14 cellular contexts compared by ENCODE assay signal in the genomic region with DNA sequence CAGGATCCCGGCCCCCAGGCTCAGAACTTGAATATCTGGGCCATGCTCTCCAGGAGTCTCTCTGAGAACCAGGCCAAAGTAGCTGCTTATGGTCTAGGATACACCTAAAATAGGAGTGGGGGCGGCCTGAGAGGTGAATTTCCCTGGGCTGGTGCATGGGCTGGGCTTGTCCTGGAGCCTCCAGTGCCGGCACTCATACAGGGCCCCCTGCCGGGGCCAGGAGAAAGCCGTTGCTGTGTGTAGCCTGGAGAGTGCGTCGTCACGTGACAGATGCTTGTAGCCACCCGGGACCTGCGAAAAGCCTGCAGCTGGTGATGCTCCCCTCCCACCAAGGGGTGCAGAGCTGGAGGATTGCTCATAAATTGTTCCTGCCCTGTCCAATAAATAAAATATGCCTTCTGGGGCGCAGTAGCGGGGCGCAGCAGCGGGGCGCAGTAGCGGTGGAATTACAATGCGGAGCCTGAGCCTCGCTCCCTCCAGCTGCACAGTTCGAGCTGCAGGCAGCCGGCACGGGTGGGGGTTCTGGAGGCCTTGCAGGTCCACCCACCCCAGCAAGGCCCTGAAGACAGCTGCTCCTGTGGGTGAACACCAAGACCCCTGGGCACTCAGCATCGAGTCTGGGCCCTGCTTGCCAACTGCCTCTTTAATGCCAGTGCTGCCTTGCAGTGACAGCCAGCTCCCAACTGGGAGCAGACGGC.
DNase-seq lines count a peak whose midpoint lies in the region; ATAC-seq, FAIRE-seq and TF ChIP-seq lines count a peak whose summit lies in the region.
"Had no signal": no experiment of that assay in that cellular context is flagged by ENCODE, and none has a peak within 500 bp of the region (broad histone marks: within the 10 kb centered on the region; RNA-seq: fewer than 3 reads in every experiment).

No MANE protein-coding gene starts in this region.

- no peaks in the 10 kb centered on the region for H3K27me3 ChIP-seq in right atrium auricular region
- peaks cover 15 to 37% of the 10 kb centered on the region in 2 experiments for H3K27me3 ChIP-seq in HepG2 (ENCODE audit: control insufficient read depth in 1 of 2, insufficient read depth in 2 of 2, low read length in 2 of 2)
- no peaks in the 10 kb centered on the region for H3K27me3 ChIP-seq in CD4-positive, alpha-beta memory T cell (ENCODE audit: insufficient read depth, low read length)

- H3K27ac ChIP-seq in right atrium auricular region (no peak overlapping the region), HepG2 (ENCODE audit: extremely low read length, insufficient read depth, low read length) (no peak overlapping the region), temporal lobe (ENCODE audit: low read depth, low read length) (peak overlapping the region; percentile 27), coronary artery (no peak overlapping the region)
- H3K27ac ChIP-seq in CD4-positive, alpha-beta memory T cell (ENCODE audit: low read depth, low read length), result no peak overlapping the region

- H4K20me1 ChIP-seq in HepG2 (ENCODE audit: insufficient read depth, low read length), result no peaks in the 10 kb centered on the region; the same call in 1 of the 2 replicates

- WGBS in HepG2 (ENCODE audit: low lambda C conversion rate), result 45% methylated on average over 20 of the region's 23 CpGs

- H3K27ac Mint-ChIP-seq in CD4-positive, alpha-beta memory T cell, result no peak overlapping the region
- H3K27ac Mint-ChIP-seq: activated naive CD4-positive, alpha-beta T cell treated with anti-CD3 and anti-CD28 coated beads, Interleukin-2, amount 50 U/mL, for 72 hours; stimulated activated naive B cell treated with anti-CD40 and anti-IgM and Interleukin-4, amounts not matched to agents 10 μg/mL and 1 μg/mL and 100 μg/mL, for 72 hours had no signal

- peaks cover 0 to 8% (median 5%) of the 10 kb centered on the region in 8 donors for H3K9me3 Mint-ChIP-seq in CD4-positive, alpha-beta memory T cell

- peak; percentile 59 for ATAC-seq in Right ventricle myocardium inferior
- ATAC-seq in HepG2, result peak; percentile 77
- no peak for ATAC-seq in HG03457 (IDR thresholded peaks at IDR 0.05; ENCODE audit: unreplicated experiment)
- ATAC-seq: activated naive CD4-positive, alpha-beta T cell treated with anti-CD3 and anti-CD28 coated beads, Interleukin-2, amount 50 U/mL, for 72 hours; stimulated activated naive B cell treated with anti-CD40 and anti-IgM and Interleukin-4, amounts not matched to agents 10 μg/mL and 1 μg/mL and 100 μg/mL, for 72 hours had no signal

- no peaks in the 10 kb centered on the region for H3K27me3 Mint-ChIP-seq in CD4-positive, alpha-beta memory T cell

- TF ChIP-seq RAD21 in HepG2 (CRISPR knock-in tag; IDR thresholded peaks at IDR 0.05), result no peak

- no peak for TF ChIP-seq EP300 in HepG2 (IDR thresholded peaks at IDR 0.05; ENCODE audit: low read depth in 2 of 2, low read length in 2 of 2)
- TF ChIP-seq EP300 in HepG2 (CRISPR knock-in tag; IDR thresholded peaks at IDR 0.05; ENCODE audit: borderline replicate concordance), result no peak

- TF ChIP-seq POLR2A in HepG2 (IDR thresholded peaks at IDR 0.05; ENCODE audit: insufficient read depth in 1 of 2, low read depth in 2 of 2, low read length in 2 of 2), result no peak

- H3K9me3 ChIP-seq in right atrium auricular region (no peaks in the 10 kb centered on the region), HepG2 (ENCODE audit: low read length) (no peaks in the 10 kb centered on the region)
- H3K9me3 ChIP-seq in CD4-positive, alpha-beta memory T cell (ENCODE audit: control insufficient read depth in 1 of 2, low read length in 2 of 2), result no peaks in the 10 kb centered on the region

- no peak overlapping the region for H3K9ac ChIP-seq in HepG2 (ENCODE audit: insufficient read depth, low read depth, low read length)

- POLR2A ChIA-PET in HepG2 (lab: Yijun Ruan, JAX), result no interaction called here
- POLR2A ChIA-PET in CD4-positive, alpha-beta memory T cell (lab: Charles Lee; ENCODE audit: partially characterized antibody), result no interaction called here

- H3K36me3 ChIP-seq in right atrium auricular region, result no peaks in the 10 kb centered on the region
- H3K36me3 ChIP-seq in HepG2 (replicated peaks in 1 of 2; ENCODE audit: control insufficient read depth in 1 of 2, insufficient read depth in 2 of 2, low read length in 2 of 2), result no peaks in the 10 kb centered on the region
- H3K36me3 ChIP-seq in CD4-positive, alpha-beta memory T cell (ENCODE audit: insufficient read depth, low read length), result no peaks in the 10 kb centered on the region

- no peaks in the 10 kb centered on the region for H3K79me2 ChIP-seq in HepG2 (ENCODE audit: insufficient read depth, low read length)

- H3K4me3 ChIP-seq in right atrium auricular region (no peak overlapping the region), HepG2 (replicated peaks in 1 of 3; ENCODE audit: insufficient read depth in 1 of 3, low read depth in 2 of 3, low read length in 3 of 3) (no peak overlapping the region), coronary artery (no peak overlapping the region)
- no peak overlapping the region for H3K4me3 ChIP-seq in CD4-positive, alpha-beta memory T cell (ENCODE audit: low read length in 2 of 2)

- intact Hi-C loops in Right ventricle myocardium inferior (cut with DNase I), result no loop called here
- intact Hi-C loops in HepG2 (cut with micrococcal nuclease; ENCODE audit: unreplicated experiment), result no loop called here
- intact Hi-C loops in CD4-positive, alpha-beta memory T cell (cut with micrococcal nuclease), result no loop called here

- TF ChIP-seq CTCF in right atrium auricular region (IDR thresholded peaks at IDR 0.05), result no peak
- TF ChIP-seq CTCF in HepG2 (CRISPR knock-in tag; IDR thresholded peaks at IDR 0.05), result 0 out of 2 replicates have a peak, but pooled peaks have one; percentile 17
- no peak for TF ChIP-seq CTCF in coronary artery (IDR thresholded peaks at IDR 0.05)

- no peak overlapping the region for H3K4me3 Mint-ChIP-seq in CD4-positive, alpha-beta memory T cell
- H3K4me3 Mint-ChIP-seq: stimulated activated naive B cell treated with anti-CD40 and anti-IgM and Interleukin-4, amounts not matched to agents 10 μg/mL and 1 μg/mL and 100 μg/mL, for 72 hours had no signal

- H3K4me2 ChIP-seq in HepG2 (ENCODE audit: low read depth, low read length), result no peak overlapping the region

- no TSS peak for BruUV-seq in HepG2 (replicated peaks; lab: Mats Ljungman, UMichigan)

- H3K4me1 Mint-ChIP-seq in CD4-positive, alpha-beta memory T cell, result peaks cover 3 to 9% (median 7%) of the 10 kb centered on the region in 4 donors
- H3K4me1 Mint-ChIP-seq: stimulated activated naive B cell treated with anti-CD40 and anti-IgM and Interleukin-4, amounts not matched to agents 10 μg/mL and 1 μg/mL and 100 μg/mL, for 72 hours had no signal

- in situ Hi-C loops in HepG2 (cut with HindIII; ENCODE audit: extremely low pct_ligation_motif_present, low pct_unique_long_range_greater_than_20kb), result no loop called here

- H2AFZ ChIP-seq in HepG2 (ENCODE audit: low read length), result no peak overlapping the region

- FAIRE-seq in HepG2 (lab: Jason Lieb, UNC), result no peak
- FAIRE-seq: H54 had no signal

- H3K4me1 ChIP-seq in right atrium auricular region (no peaks in the 10 kb centered on the region), HepG2 (ENCODE audit: insufficient read depth, low read length) (no peaks in the 10 kb centered on the region)
- no peaks in the 10 kb centered on the region for H3K4me1 ChIP-seq in CD4-positive, alpha-beta memory T cell (ENCODE audit: insufficient read depth, low read length)

- CTCF ChIA-PET in HepG2 (lab: Yijun Ruan, JAX; ENCODE audit: low intra/inter-chr PET ratio, low total read pairs), result no interaction called here
- CTCF ChIA-PET in CD4-positive, alpha-beta memory T cell (lab: Charles Lee; ENCODE audit: partially characterized antibody), result no interaction called here

- DNase-seq in Right ventricle myocardium inferior (ENCODE audit: missing footprints) (peak; percentile 28), right atrium auricular region (ENCODE audit: low spot score) (no peak), anterior cingulate cortex (lab: John Stamatoyannopoulos, UW) (peak in 36 of 58 donors; percentile 15 to 80 (median 46)), HepG2 (ENCODE audit: low spot score) (peak; percentile 32), coronary artery (ENCODE audit: low spot score) (no peak)
- no peak for DNase-seq in CD4-positive, alpha-beta memory T cell
- DNase-seq: cortex of kidney; IMR-90; NCI-H1694 treated with DMSO at 0.1 percent for 48 hours; stimulated activated naive B cell treated with anti-CD40 and anti-IgM and Interleukin-4, amounts not matched to agents 10 μg/mL and 1 μg/mL and 100 μg/mL, for 72 hours had no signal

- H3K36me3 Mint-ChIP-seq in CD4-positive, alpha-beta memory T cell, result no peaks in the 10 kb centered on the region
- H3K36me3 Mint-ChIP-seq: activated naive CD4-positive, alpha-beta T cell treated with anti-CD3 and anti-CD28 coated beads, Interleukin-2, amount 50 U/mL, for 72 hours; stimulated activated naive B cell treated with anti-CD40 and anti-IgM and Interleukin-4, amounts not matched to agents 10 μg/mL and 1 μg/mL and 100 μg/mL, for 72 hours had no signal

TF ChIP-seq in HepG2, 621 proteins besides CTCF, POLR2A, EP300 and RAD21 (continues in another document):
- TF ChIP-seq PHF21A (CRISPR knock-in tag; IDR thresholded peaks at IDR 0.05), result no peak
- TF ChIP-seq, protein P1, sequence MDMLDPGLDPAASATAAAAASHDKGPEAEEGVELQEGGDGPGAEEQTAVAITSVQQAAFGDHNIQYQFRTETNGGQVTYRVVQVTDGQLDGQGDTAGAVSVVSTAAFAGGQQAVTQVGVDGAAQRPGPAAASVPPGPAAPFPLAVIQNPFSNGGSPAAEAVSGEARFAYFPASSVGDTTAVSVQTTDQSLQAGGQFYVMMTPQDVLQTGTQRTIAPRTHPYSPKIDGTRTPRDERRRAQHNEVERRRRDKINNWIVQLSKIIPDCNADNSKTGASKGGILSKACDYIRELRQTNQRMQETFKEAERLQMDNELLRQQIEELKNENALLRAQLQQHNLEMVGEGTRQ (IDR thresholded peaks at IDR 0.05; ENCODE audit: low read depth, low read length), result peak; percentile 70
- TF ChIP-seq, protein P1 (CRISPR knock-in tag; IDR thresholded peaks at IDR 0.05; ENCODE audit: borderline replicate concordance), result peak; percentile 63; the same call in 1 of the 2 replicates
- peak; percentile 69 for TF ChIP-seq BHLHE40 (IDR thresholded peaks at IDR 0.05; ENCODE audit: low read length)
- peak; percentile 18; the same call in 1 of the 2 replicates for TF ChIP-seq CREB1 (IDR thresholded peaks at IDR 0.05)
- TF ChIP-seq CREB1 (CRISPR knock-in tag; IDR thresholded peaks at IDR 0.05), result no peak
- no peak for TF ChIP-seq NR2C2 (CRISPR knock-in tag; IDR thresholded peaks at IDR 0.05; ENCODE audit: borderline replicate concordance)
- TF ChIP-seq STAG1 (CRISPR knock-in tag; IDR thresholded peaks at IDR 0.05), result peak; percentile 43
- no peak for TF ChIP-seq NR2F1 (CRISPR knock-in tag; IDR thresholded peaks at IDR 0.05)

Comparison
In these comparisons a context has a peak if more than half of its experiments do, and no peak if none do; other contexts are left out.
1. DNase-seq: peak in Right ventricle myocardium inferior (single experiment), anterior cingulate cortex (36 of 58) and HepG2 (single experiment); none in right atrium auricular region (single experiment), CD4-positive, alpha-beta memory T cell (0 of 5) and coronary artery (single experiment).